ENCODE assay signal across 19 cellular contexts in the genomic region with DNA sequence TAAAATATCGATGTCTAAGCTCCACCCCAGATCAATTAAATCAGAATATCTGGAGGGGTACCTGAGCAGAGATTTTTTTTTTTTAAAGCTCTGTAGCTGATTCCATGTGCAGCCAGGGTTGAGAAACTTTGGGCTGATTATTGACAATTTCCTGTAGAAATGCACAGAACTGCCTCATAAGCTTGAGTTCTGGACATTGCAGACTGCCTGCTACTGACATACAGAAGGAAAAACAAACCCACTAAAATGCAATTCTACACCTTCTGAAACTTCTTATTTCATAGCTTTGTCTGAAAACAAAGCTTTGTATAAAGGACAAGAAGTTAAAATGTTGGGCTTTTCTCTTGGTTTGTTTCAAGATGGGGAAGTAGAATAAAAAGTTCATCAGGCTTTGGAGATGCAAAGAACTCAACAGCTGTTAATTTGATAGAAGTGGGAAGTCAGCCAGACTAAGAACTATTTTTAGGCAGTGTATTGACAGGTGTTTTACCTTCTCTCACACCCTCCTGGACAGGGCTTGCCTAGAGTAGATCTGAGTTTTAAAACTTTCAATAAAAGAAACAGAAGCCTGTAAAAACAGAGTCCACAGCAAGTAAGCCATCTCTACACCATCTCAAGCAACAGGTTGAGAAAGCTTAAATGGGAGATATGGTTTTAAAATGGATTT.
A peak's percentile ranks its signal among the peaks of the same experiment; 100 is the strongest.
DNase-seq lines count a peak whose midpoint lies in the region; ATAC-seq and TF ChIP-seq lines count a peak whose summit lies in the region.
"Had no signal": no experiment of that assay in that cellular context is flagged by ENCODE, and none has a peak within 500 bp of the region (broad histone marks: within the 10 kb centered on the region; RNA-seq: fewer than 3 reads in every experiment).

No MANE protein-coding gene starts in this region.

- H3K4me3 Mint-ChIP-seq in stimulated activated memory B cell treated with anti-CD40 and anti-IgM and Interleukin-4, amounts not matched to agents 10 μg/mL and 1 μg/mL and 100 μg/mL, for 72 hours: no peak overlapping the region
- H3K4me3 Mint-ChIP-seq: activated naive CD8-positive, alpha-beta T cell treated with anti-CD3 and anti-CD28 coated beads, Interleukin-2, amount 50 U/mL, for 24 hours; naive thymus-derived CD4-positive, alpha-beta T cell had no signal

- peak; percentile 58 for ATAC-seq in HG02588 (IDR thresholded peaks at IDR 0.05; ENCODE audit: unreplicated experiment)
- ATAC-seq in stimulated activated memory B cell treated with anti-CD40 and anti-IgM and Interleukin-4, amounts not matched to agents 10 μg/mL and 1 μg/mL and 100 μg/mL, for 72 hours: peak; percentile 39
- ATAC-seq: activated naive CD8-positive, alpha-beta T cell treated with anti-CD3 and anti-CD28 coated beads, Interleukin-2, amount 50 U/mL, for 24 hours; HepG2; naive thymus-derived CD4-positive, alpha-beta T cell had no signal

- intact Hi-C loops in left ventricle myocardium inferior (cut with micrococcal nuclease): no loop called here

- H3K27ac ChIP-seq in cardiac muscle cell (peak overlapping the region; percentile 84), left ventricle myocardium inferior (replicated peaks) (no peak overlapping the region), SJCRH30 (no peak overlapping the region)
- H3K27ac ChIP-seq: VCaP had no signal

- H3K9me3 ChIP-seq in cardiac muscle cell (ENCODE audit: low read depth) (no peaks in the 10 kb centered on the region), left ventricle myocardium inferior (replicated peaks) (no peaks in the 10 kb centered on the region), SJCRH30 (replicated peaks) (no peaks in the 10 kb centered on the region)
- H3K9me3 ChIP-seq: Caco-2 had no signal

- H3K27me3 Mint-ChIP-seq in stimulated activated memory B cell treated with anti-CD40 and anti-IgM and Interleukin-4, amounts not matched to agents 10 μg/mL and 1 μg/mL and 100 μg/mL, for 72 hours: no peaks in the 10 kb centered on the region
- H3K27me3 Mint-ChIP-seq: activated naive CD8-positive, alpha-beta T cell treated with anti-CD3 and anti-CD28 coated beads, Interleukin-2, amount 50 U/mL, for 24 hours; naive thymus-derived CD4-positive, alpha-beta T cell had no signal

- TF ChIP-seq CTCF in cardiac muscle cell (IDR thresholded peaks at IDR 0.05; ENCODE audit: low read depth, low read length): no peak
- TF ChIP-seq CTCF in left ventricle myocardium inferior (IDR thresholded peaks at IDR 0.05; ENCODE audit: borderline replicate concordance): no peak

- in situ Hi-C loops in KBM-7 (cut with MboI; ENCODE audit: low pct_unique_long_range_greater_than_20kb, low sequenced_read_pairs): no loop called here

- H3K9me3 Mint-ChIP-seq in stimulated activated memory B cell treated with anti-CD40 and anti-IgM and Interleukin-4, amounts not matched to agents 10 μg/mL and 1 μg/mL and 100 μg/mL, for 72 hours: no peaks in the 10 kb centered on the region
- H3K9me3 Mint-ChIP-seq: activated naive CD8-positive, alpha-beta T cell treated with anti-CD3 and anti-CD28 coated beads, Interleukin-2, amount 50 U/mL, for 24 hours had no signal

- H3K4me3 ChIP-seq in cardiac muscle cell (peak overlapping the region; percentile 3), left ventricle myocardium inferior (no peak overlapping the region), SJCRH30 (no peak overlapping the region)
- H3K4me3 ChIP-seq: SK-N-MC had no signal

- H3K4me1 Mint-ChIP-seq in stimulated activated memory B cell treated with anti-CD40 and anti-IgM and Interleukin-4, amounts not matched to agents 10 μg/mL and 1 μg/mL and 100 μg/mL, for 72 hours: peaks cover 23% of the 10 kb centered on the region
- H3K4me1 Mint-ChIP-seq: naive thymus-derived CD4-positive, alpha-beta T cell had no signal

- H3K4me1 ChIP-seq in cardiac muscle cell (ENCODE audit: low read depth): peaks cover 55% of the 10 kb centered on the region
- no peaks in the 10 kb centered on the region for H3K4me1 ChIP-seq in left ventricle myocardium inferior
- H3K4me1 ChIP-seq in SJCRH30: no peaks in the 10 kb centered on the region
- H3K4me1 ChIP-seq: Caco-2 had no signal

- H3K36me3 ChIP-seq in cardiac muscle cell (no peaks in the 10 kb centered on the region), left ventricle myocardium inferior (no peaks in the 10 kb centered on the region), SJCRH30 (no peaks in the 10 kb centered on the region)

- H3K36me3 Mint-ChIP-seq in stimulated activated memory B cell treated with anti-CD40 and anti-IgM and Interleukin-4, amounts not matched to agents 10 μg/mL and 1 μg/mL and 100 μg/mL, for 72 hours: no peaks in the 10 kb centered on the region

- DNase-seq in cardiac muscle cell (ENCODE audit: low read depth in 1 of 2, low spot score in 1 of 2): no peak
- no peak for DNase-seq in left ventricle myocardium inferior
- DNase-seq in KBM-7: peak; percentile 44
- DNase-seq in OCI-M1 (lab: John Stamatoyannopoulos, UW): no peak
- DNase-seq in SJCRH30: no peak
- DNase-seq in stimulated activated CD4-positive, alpha-beta T cell treated with anti-CD3 and anti-CD28 coated beads, Interleukin-4, amount 100 ng/mL, for 24 hours: no peak
- DNase-seq: ACHN; activated naive CD8-positive, alpha-beta T cell treated with anti-CD3 and anti-CD28 coated beads, Interleukin-2, amount 50 U/mL, for 24 hours; activated T-cell treated with anti-CD3 and anti-CD28 coated beads for 4 hours; Caco-2; naive thymus-derived CD4-positive, alpha-beta T cell; NCI-H1694; NCI-H526; stimulated activated CD4-positive, alpha-beta T cell treated with anti-CD3 and anti-CD28 coated beads, Interleukin-1b, Interleukin-23, amount 100 ng/mL, for 48 hours had no signal

- peak overlapping the region; percentile 49 for H3K27ac Mint-ChIP-seq in stimulated activated memory B cell treated with anti-CD40 and anti-IgM and Interleukin-4, amounts not matched to agents 10 μg/mL and 1 μg/mL and 100 μg/mL, for 72 hours
- H3K27ac Mint-ChIP-seq: activated naive CD8-positive, alpha-beta T cell treated with anti-CD3 and anti-CD28 coated beads, Interleukin-2, amount 50 U/mL, for 24 hours; naive thymus-derived CD4-positive, alpha-beta T cell had no signal

- no peaks in the 10 kb centered on the region for H3K27me3 ChIP-seq in cardiac muscle cell
- H3K27me3 ChIP-seq in left ventricle myocardium inferior (ENCODE audit: low read depth): no peaks in the 10 kb centered on the region
- H3K27me3 ChIP-seq in SJCRH30: no peaks in the 10 kb centered on the region
